20 cellular contexts compared by ENCODE assay signal in the genomic region with DNA sequence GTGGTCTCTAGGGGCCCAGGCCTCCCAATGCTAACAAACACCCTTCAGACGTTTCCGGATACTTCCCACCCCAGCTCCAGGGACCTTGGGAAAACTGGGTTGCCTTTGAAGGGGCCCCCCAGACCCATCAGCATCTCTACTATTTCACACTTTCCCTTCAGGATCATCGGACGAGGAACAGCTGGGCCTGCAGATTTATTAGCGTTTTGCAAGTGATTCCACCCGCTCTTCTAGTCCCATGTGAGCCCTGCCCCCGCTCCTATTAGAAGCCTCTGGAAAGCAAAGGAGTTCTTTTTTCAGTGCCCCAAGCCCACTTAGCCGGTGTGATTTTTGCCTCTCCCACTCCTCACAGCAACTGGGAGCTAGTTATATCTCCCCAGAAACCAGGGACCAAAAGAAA.
"Had no signal": no experiment of that assay in that cellular context is flagged by ENCODE, and none has a peak within 500 bp of the region (broad histone marks: within the 10 kb centered on the region; RNA-seq: fewer than 3 reads in every experiment).

No MANE protein-coding gene starts in this region.

- H3K4me3 ChIP-seq: colonic mucosa, left lung, mucosa of descending colon, spleen, thyroid gland had no signal

- DNase-seq: activated CD4-positive, alpha-beta T cell treated with anti-CD3 and anti-CD28 coated beads, Interleukin-2, amount 10 ng/mL, durations not matched to agents 7 days and 5 days; activated CD8-positive, alpha-beta T cell treated with anti-CD3 and anti-CD28 coated beads, Interleukin-2, amount 10 ng/mL, durations not matched to agents 7 days and 5 days; activated naive CD4-positive, alpha-beta T cell treated with anti-CD3 and anti-CD28 coated beads for 36 hours; activated T-cell treated with anti-CD3 and anti-CD28 coated beads, Interleukin-2, amount 50 U/mL, for 4 hours; colonic mucosa; foreskin melanocyte; glutamatergic neuron; hypothalamus; islet precursor cell; left lung; mammary epithelial cell; mucosa of descending colon; naive B cell; spleen; stimulated activated naive CD4-positive, alpha-beta T cell; T-helper 1 cell; thyroid gland had no signal

- H3K4me1 ChIP-seq: parathyroid adenoma, spleen had no signal

- ATAC-seq: activated CD4-positive, CD25-positive, alpha-beta regulatory T cell treated with anti-CD3 and anti-CD28 coated beads, Interleukin-2, amount 50 U/mL, for 24 hours; activated CD8-positive, alpha-beta T cell treated with anti-CD3 and anti-CD28 coated beads, Interleukin-2, amount 10 ng/mL, durations not matched to agents 7 days and 5 days; activated T-cell treated with anti-CD3 and anti-CD28 coated beads, Interleukin-2, amount 50 U/mL, for 4 hours; left lung; mucosa of descending colon had no signal

- H3K27me3 Mint-ChIP-seq: activated CD4-positive, alpha-beta T cell treated with anti-CD3 and anti-CD28 coated beads, Interleukin-2, amount 10 ng/mL, durations not matched to agents 7 days and 5 days had no signal

- H3K27ac Mint-ChIP-seq: activated CD4-positive, alpha-beta T cell treated with anti-CD3 and anti-CD28 coated beads, Interleukin-2, amount 10 ng/mL, durations not matched to agents 7 days and 5 days; activated CD8-positive, alpha-beta T cell treated with anti-CD3 and anti-CD28 coated beads, Interleukin-2, amount 10 ng/mL, durations not matched to agents 7 days and 5 days; activated naive CD4-positive, alpha-beta T cell treated with anti-CD3 and anti-CD28 coated beads for 36 hours; naive B cell had no signal

- H3K4me3 Mint-ChIP-seq: activated CD4-positive, alpha-beta T cell treated with anti-CD3 and anti-CD28 coated beads, Interleukin-2, amount 10 ng/mL, durations not matched to agents 7 days and 5 days; activated CD8-positive, alpha-beta T cell treated with anti-CD3 and anti-CD28 coated beads, Interleukin-2, amount 10 ng/mL, durations not matched to agents 7 days and 5 days; activated naive CD4-positive, alpha-beta T cell treated with anti-CD3 and anti-CD28 coated beads for 36 hours; activated T-cell treated with anti-CD3 and anti-CD28 coated beads, Interleukin-2, amount 50 U/mL, for 4 hours; central memory CD8-positive, alpha-beta T cell; naive B cell had no signal

- H2AFZ ChIP-seq: parathyroid adenoma had no signal

- H3K36me3 Mint-ChIP-seq: naive B cell had no signal

- H3K79me2 ChIP-seq: parathyroid adenoma had no signal

- H3K4me1 Mint-ChIP-seq: activated CD4-positive, alpha-beta T cell treated with anti-CD3 and anti-CD28 coated beads, Interleukin-2, amount 10 ng/mL, durations not matched to agents 7 days and 5 days; central memory CD8-positive, alpha-beta T cell; naive B cell had no signal

- H3K36me3 ChIP-seq: colonic mucosa, left lung, spleen, thyroid gland had no signal

- H3K9ac ChIP-seq: parathyroid adenoma had no signal

- H3K9me3 Mint-ChIP-seq: activated CD4-positive, alpha-beta T cell treated with anti-CD3 and anti-CD28 coated beads, Interleukin-2, amount 10 ng/mL, durations not matched to agents 7 days and 5 days; activated naive CD4-positive, alpha-beta T cell treated with anti-CD3 and anti-CD28 coated beads for 36 hours; activated T-cell treated with anti-CD3 and anti-CD28 coated beads, Interleukin-2, amount 50 U/mL, for 4 hours; central memory CD8-positive, alpha-beta T cell had no signal

- H3K27me3 ChIP-seq: colonic mucosa, left lung, spleen, thyroid gland had no signal

- H3K9me3 ChIP-seq: colonic mucosa, left lung, mucosa of descending colon, thyroid gland had no signal

- H3K27ac ChIP-seq: colonic mucosa, left lung, parathyroid adenoma, spleen, thyroid gland had no signal
